Comparison of ENCODE assay signal across 1 cellular context in the genomic region with DNA sequence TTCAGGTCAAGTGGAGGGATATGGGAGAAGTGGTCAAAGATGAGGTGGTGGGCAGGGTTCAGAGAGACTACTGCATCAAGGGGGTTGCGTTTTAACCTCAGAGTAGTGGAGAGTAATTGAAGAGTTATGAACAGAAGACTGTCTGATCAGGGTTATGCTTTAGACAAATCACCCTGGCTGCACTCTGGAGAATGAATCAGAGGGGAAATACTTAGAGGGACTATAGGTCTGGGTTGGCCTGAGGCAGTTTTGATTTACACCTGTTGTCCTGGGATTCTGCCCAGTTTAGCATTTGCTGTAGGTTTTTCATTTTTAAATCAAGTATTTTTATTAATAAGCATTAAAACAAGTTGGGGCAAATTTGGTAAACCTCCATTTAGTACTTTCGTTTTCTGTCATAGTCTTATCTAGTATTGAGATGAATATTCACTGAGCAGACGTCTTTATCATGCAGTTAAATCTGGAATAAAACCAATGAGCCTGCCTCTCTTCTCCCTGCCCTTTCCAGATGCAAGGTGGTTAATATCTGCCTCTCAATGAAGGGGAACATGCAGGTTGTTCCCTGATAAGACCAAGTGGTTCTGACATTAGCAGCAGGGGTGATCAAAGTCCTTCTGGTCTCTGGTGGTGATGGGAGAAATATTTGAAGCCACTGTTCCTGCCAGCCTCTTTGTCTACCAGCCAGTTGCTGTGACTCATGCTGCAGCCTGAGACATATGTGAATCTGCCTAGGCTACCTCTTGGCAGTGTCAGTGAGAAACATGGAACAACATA.
TF ChIP-seq lines count a peak whose summit lies in the region.

No MANE protein-coding gene starts in this region.

TF ChIP-seq in GM23338, 12 proteins besides CTCF, POLR2A, EP300 and RAD21 (continued from another document):
- TF ChIP-seq, protein P1, sequence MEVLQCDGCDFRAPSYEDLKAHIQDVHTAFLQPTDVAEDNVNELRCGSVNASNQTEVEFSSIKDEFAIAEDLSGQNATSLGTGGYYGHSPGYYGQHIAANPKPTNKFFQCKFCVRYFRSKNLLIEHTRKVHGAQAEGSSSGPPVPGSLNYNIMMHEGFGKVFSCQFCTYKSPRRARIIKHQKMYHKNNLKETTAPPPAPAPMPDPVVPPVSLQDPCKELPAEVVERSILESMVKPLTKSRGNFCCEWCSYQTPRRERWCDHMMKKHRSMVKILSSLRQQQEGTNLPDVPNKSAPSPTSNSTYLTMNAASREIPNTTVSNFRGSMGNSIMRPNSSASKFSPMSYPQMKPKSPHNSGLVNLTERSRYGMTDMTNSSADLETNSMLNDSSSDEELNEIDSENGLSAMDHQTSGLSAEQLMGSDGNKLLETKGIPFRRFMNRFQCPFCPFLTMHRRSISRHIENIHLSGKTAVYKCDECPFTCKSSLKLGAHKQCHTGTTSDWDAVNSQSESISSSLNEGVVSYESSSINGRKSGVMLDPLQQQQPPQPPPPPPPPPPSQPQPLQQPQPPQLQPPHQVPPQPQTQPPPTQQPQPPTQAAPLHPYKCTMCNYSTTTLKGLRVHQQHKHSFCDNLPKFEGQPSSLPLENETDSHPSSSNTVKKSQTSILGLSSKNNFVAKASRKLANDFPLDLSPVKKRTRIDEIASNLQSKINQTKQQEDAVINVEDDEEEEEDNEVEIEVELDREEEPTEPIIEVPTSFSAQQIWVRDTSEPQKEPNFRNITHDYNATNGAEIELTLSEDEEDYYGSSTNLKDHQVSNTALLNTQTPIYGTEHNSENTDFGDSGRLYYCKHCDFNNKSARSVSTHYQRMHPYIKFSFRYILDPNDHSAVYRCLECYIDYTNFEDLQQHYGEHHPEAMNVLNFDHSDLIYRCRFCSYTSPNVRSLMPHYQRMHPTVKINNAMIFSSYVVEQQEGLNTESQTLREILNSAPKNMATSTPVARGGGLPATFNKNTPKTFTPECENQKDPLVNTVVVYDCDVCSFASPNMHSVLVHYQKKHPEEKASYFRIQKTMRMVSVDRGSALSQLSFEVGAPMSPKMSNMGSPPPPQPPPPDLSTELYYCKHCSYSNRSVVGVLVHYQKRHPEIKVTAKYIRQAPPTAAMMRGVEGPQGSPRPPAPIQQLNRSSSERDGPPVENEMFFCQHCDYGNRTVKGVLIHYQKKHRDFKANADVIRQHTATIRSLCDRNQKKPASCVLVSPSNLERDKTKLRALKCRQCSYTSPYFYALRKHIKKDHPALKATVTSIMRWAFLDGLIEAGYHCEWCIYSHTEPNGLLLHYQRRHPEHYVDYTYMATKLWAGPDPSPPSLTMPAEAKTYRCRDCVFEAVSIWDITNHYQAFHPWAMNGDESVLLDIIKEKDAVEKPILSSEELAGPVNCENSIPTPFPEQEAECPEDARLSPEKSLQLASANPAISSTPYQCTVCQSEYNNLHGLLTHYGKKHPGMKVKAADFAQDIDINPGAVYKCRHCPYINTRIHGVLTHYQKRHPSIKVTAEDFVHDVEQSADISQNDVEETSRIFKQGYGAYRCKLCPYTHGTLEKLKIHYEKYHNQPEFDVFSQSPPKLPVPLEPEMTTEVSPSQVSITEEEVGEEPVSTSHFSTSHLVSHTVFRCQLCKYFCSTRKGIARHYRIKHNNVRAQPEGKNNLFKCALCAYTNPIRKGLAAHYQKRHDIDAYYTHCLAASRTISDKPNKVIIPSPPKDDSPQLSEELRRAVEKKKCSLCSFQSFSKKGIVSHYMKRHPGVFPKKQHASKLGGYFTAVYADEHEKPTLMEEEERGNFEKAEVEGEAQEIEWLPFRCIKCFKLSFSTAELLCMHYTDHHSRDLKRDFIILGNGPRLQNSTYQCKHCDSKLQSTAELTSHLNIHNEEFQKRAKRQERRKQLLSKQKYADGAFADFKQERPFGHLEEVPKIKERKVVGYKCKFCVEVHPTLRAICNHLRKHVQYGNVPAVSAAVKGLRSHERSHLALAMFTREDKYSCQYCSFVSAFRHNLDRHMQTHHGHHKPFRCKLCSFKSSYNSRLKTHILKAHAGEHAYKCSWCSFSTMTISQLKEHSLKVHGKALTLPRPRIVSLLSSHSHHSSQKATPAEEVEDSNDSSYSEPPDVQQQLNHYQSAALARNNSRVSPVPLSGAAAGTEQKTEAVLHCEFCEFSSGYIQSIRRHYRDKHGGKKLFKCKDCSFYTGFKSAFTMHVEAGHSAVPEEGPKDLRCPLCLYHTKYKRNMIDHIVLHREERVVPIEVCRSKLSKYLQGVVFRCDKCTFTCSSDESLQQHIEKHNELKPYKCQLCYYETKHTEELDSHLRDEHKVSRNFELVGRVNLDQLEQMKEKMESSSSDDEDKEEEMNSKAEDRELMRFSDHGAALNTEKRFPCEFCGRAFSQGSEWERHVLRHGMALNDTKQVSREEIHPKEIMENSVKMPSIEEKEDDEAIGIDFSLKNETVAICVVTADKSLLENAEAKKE (CRISPR knock-in tag; IDR thresholded peaks at IDR 0.05) = no peak
- TF ChIP-seq ZNF331 (CRISPR knock-in tag; IDR thresholded peaks at IDR 0.05; ENCODE audit: low read depth) (no peak), EZH2 (IDR thresholded peaks at IDR 0.05; ENCODE audit: low read depth, unreplicated experiment) (no peak), EZH2phosphoT487 (IDR thresholded peaks at IDR 0.05; ENCODE audit: unreplicated experiment) (no peak), ETS1 (IDR thresholded peaks at IDR 0.05) (no peak), ZNF114 (CRISPR knock-in tag; IDR thresholded peaks at IDR 0.05) (no peak), JUNB (IDR thresholded peaks at IDR 0.05; ENCODE audit: unreplicated experiment) (no peak)
- TF ChIP-seq, protein P2, sequence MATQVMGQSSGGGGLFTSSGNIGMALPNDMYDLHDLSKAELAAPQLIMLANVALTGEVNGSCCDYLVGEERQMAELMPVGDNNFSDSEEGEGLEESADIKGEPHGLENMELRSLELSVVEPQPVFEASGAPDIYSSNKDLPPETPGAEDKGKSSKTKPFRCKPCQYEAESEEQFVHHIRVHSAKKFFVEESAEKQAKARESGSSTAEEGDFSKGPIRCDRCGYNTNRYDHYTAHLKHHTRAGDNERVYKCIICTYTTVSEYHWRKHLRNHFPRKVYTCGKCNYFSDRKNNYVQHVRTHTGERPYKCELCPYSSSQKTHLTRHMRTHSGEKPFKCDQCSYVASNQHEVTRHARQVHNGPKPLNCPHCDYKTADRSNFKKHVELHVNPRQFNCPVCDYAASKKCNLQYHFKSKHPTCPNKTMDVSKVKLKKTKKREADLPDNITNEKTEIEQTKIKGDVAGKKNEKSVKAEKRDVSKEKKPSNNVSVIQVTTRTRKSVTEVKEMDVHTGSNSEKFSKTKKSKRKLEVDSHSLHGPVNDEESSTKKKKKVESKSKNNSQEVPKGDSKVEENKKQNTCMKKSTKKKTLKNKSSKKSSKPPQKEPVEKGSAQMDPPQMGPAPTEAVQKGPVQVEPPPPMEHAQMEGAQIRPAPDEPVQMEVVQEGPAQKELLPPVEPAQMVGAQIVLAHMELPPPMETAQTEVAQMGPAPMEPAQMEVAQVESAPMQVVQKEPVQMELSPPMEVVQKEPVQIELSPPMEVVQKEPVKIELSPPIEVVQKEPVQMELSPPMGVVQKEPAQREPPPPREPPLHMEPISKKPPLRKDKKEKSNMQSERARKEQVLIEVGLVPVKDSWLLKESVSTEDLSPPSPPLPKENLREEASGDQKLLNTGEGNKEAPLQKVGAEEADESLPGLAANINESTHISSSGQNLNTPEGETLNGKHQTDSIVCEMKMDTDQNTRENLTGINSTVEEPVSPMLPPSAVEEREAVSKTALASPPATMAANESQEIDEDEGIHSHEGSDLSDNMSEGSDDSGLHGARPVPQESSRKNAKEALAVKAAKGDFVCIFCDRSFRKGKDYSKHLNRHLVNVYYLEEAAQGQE (IDR thresholded peaks at IDR 0.05; ENCODE audit: unreplicated experiment) = no peak
TF ChIP-seq in GM23338: peak in this region for 0.
